Comparison of ENCODE assay signal across 38 cellular contexts in the genomic region with DNA sequence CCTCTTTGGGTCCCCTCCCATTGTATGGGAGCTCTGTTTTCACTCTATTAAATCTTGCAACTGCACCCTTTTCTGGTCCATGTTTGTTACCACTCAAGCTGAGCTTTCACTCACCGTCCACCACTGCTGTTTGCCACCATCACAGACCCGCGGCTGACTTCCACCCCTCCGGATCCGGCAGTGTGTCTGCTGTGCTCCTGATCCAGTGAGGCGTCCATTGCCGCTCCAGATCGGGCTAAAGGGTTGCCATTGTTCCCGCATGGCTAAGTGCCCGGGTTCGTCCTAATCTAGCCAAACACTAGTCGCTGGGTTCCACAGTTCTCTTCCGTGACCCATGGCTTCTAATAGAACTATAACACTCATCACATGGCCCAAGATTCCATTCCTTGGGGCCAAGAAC.
"Had no signal": no experiment of that assay in that cellular context is flagged by ENCODE, and none has a peak within 500 bp of the region (broad histone marks: within the 10 kb centered on the region; RNA-seq: fewer than 3 reads in every experiment).

No MANE protein-coding gene starts in this region.

- H3K9me3 Mint-ChIP-seq: activated naive CD8-positive, alpha-beta T cell treated with anti-CD3 and anti-CD28 coated beads, Interleukin-2, amount 10 ng/mL, durations not matched to agents 7 days and 5 days had no signal

- H3K4me1 ChIP-seq: adrenal gland, ascending aorta, body of pancreas, breast epithelium had no signal

- H3K36me3 Mint-ChIP-seq: activated naive CD4-positive, alpha-beta T cell treated with anti-CD3 and anti-CD28 coated beads, Interleukin-2, amount 10 ng/mL, durations not matched to agents 7 days and 5 days; activated naive CD4-positive, alpha-beta T cell treated with anti-CD3 and anti-CD28 coated beads, Interleukin-2, amount 50 U/mL, for 24 hours; activated naive CD8-positive, alpha-beta T cell; activated naive CD8-positive, alpha-beta T cell treated with anti-CD3 and anti-CD28 coated beads for 36 hours; activated naive CD8-positive, alpha-beta T cell treated with anti-CD3 and anti-CD28 coated beads, Interleukin-2, amount 10 ng/mL, durations not matched to agents 7 days and 5 days; brain had no signal

- H3K4me3 Mint-ChIP-seq: activated naive CD4-positive, alpha-beta T cell treated with anti-CD3 and anti-CD28 coated beads for 36 hours; activated naive CD4-positive, alpha-beta T cell treated with anti-CD3 and anti-CD28 coated beads, Interleukin-2, amount 10 ng/mL, durations not matched to agents 7 days and 5 days; activated naive CD4-positive, alpha-beta T cell treated with anti-CD3 and anti-CD28 coated beads, Interleukin-2, amount 50 U/mL, for 24 hours; activated naive CD8-positive, alpha-beta T cell; activated naive CD8-positive, alpha-beta T cell treated with anti-CD3 and anti-CD28 coated beads for 36 hours; activated naive CD8-positive, alpha-beta T cell treated with anti-CD3 and anti-CD28 coated beads, Interleukin-2, amount 10 ng/mL, durations not matched to agents 7 days and 5 days; activated naive CD8-positive, alpha-beta T cell treated with anti-CD3 and anti-CD28 coated beads, Interleukin-2, amount 50 U/mL, for 24 hours; activated T-cell treated with anti-CD3 and anti-CD28 coated beads, Interleukin-2, amount 50 U/mL, for 24 hours; activated T-cell treated with anti-CD3 and anti-CD28 coated beads, Interleukin-2, amount 50 U/mL, for 4 hours; activated T-cell treated with anti-CD3 and anti-CD28 coated beads, Interleukin-2, amount 50 U/mL, for 72 hours; activated T-helper 1 cell treated with anti-CD3 and anti-CD28 coated beads, Interleukin-12 subunit alpha, Interleukin-12 subunit beta, Interleukin-2, Interleukin-4 antibody, amounts not matched to agents 30 ng/mL and 10 ng/mL and 1 ng/mL, durations not matched to agents 14 hours and 24 hours and 36 hours; activated T-helper 17 cell treated with anti-CD3 and anti-CD28 coated beads, Interleukin-2, amount 50 U/mL, for 72 hours; brain; central memory CD8-positive, alpha-beta T cell had no signal

- DNase-seq: activated effector memory CD4-positive, alpha-beta T cell treated with anti-CD3 and anti-CD28 coated beads, Interleukin-2, amount 50 U/mL, for 16 hours; activated effector memory CD4-positive, alpha-beta T cell treated with Interleukin-2 at 50 U/mL for 16 hours; activated gamma-delta T cell; activated gamma-delta T cell treated with Interleukin-2 at 50 U/mL for 16 hours; activated naive CD4-positive, alpha-beta T cell; activated naive CD4-positive, alpha-beta T cell treated with anti-CD3 and anti-CD28 coated beads for 36 hours; activated naive CD4-positive, alpha-beta T cell treated with anti-CD3 and anti-CD28 coated beads, Interleukin-2, amount 10 ng/mL, durations not matched to agents 7 days and 5 days; activated naive CD4-positive, alpha-beta T cell treated with anti-CD3 and anti-CD28 coated beads, Interleukin-2, amount 50 U/mL, for 16 hours; activated naive CD4-positive, alpha-beta T cell treated with Interleukin-2 at 50 U/mL for 16 hours; activated naive CD8-positive, alpha-beta T cell treated with anti-CD3 and anti-CD28 coated beads for 36 hours; activated naive CD8-positive, alpha-beta T cell treated with anti-CD3 and anti-CD28 coated beads, Interleukin-2, amount 10 ng/mL, durations not matched to agents 7 days and 5 days; activated naive CD8-positive, alpha-beta T cell treated with anti-CD3 and anti-CD28 coated beads, Interleukin-2, amount 50 U/mL, for 24 hours; activated T-cell treated with anti-CD3 and anti-CD28 coated beads for 4 hours; activated T-cell treated with anti-CD3 and anti-CD28 coated beads, Interleukin-2, amount 50 U/mL, for 1 hour; activated T-cell treated with anti-CD3 and anti-CD28 coated beads, Interleukin-2, amount 50 U/mL, for 24 hours; activated T-cell treated with anti-CD3 and anti-CD28 coated beads, Interleukin-2, amount 50 U/mL, for 4 hours; activated T-cell treated with anti-CD3 and anti-CD28 coated beads, Interleukin-2, amount 50 U/mL, for 48 hours; activated T-cell treated with anti-CD3 and anti-CD28 coated beads, Interleukin-2, amount 50 U/mL, for 72 hours; adrenal gland; amniotic stem cell; amygdala; anterior cingulate cortex; aorta; body of pancreas; brain microvascular endothelial cell; central memory CD4-positive, alpha-beta T cell; cerebellar nuclear complex had no signal

- H3K4me3 ChIP-seq: adrenal gland, ascending aorta, body of pancreas, breast epithelium, cardiac muscle cell had no signal

- H3K27ac Mint-ChIP-seq: activated naive CD4-positive, alpha-beta T cell treated with anti-CD3 and anti-CD28 coated beads for 36 hours; activated naive CD4-positive, alpha-beta T cell treated with anti-CD3 and anti-CD28 coated beads, Interleukin-2, amount 10 ng/mL, durations not matched to agents 7 days and 5 days; activated naive CD4-positive, alpha-beta T cell treated with anti-CD3 and anti-CD28 coated beads, Interleukin-2, amount 50 U/mL, for 24 hours; activated naive CD4-positive, alpha-beta T cell treated with anti-CD3 and anti-CD28 coated beads, Interleukin-2, amount 50 U/mL, for 72 hours; activated naive CD8-positive, alpha-beta T cell; activated naive CD8-positive, alpha-beta T cell treated with anti-CD3 and anti-CD28 coated beads for 36 hours; activated naive CD8-positive, alpha-beta T cell treated with anti-CD3 and anti-CD28 coated beads, Interleukin-2, amount 10 ng/mL, durations not matched to agents 7 days and 5 days; activated naive CD8-positive, alpha-beta T cell treated with anti-CD3 and anti-CD28 coated beads, Interleukin-2, amount 50 U/mL, for 24 hours; activated T-cell treated with anti-CD3 and anti-CD28 coated beads, Interleukin-2, amount 50 U/mL, for 24 hours; activated T-cell treated with anti-CD3 and anti-CD28 coated beads, Interleukin-2, amount 50 U/mL, for 72 hours; activated T-helper 1 cell treated with anti-CD3 and anti-CD28 coated beads, Interleukin-12 subunit alpha, Interleukin-12 subunit beta, Interleukin-2, Interleukin-4 antibody, amounts not matched to agents 30 ng/mL and 10 ng/mL and 1 ng/mL, durations not matched to agents 14 hours and 24 hours and 36 hours; activated T-helper 17 cell treated with anti-CD3 and anti-CD28 coated beads, Interleukin-2, amount 50 U/mL, for 72 hours; activated T-helper 2 cell treated with anti-CD3 and anti-CD28 coated beads, Interferon-gamma antibody, Interleukin-2, Interleukin-4, amounts not matched to agents 10 μg/mL and 5 μg/mL and 100 μg/mL, durations not matched to agents 14 hours and 24 hours and 36 hours; brain had no signal

- H3K27ac ChIP-seq: adrenal gland, ascending aorta, body of pancreas, brain microvascular endothelial cell, breast epithelium, cardiac muscle cell had no signal

- H3K27me3 ChIP-seq: adrenal gland, ascending aorta, body of pancreas, brain microvascular endothelial cell, breast epithelium, cardiac muscle cell had no signal

- H3K4me1 Mint-ChIP-seq: activated naive CD4-positive, alpha-beta T cell treated with anti-CD3 and anti-CD28 coated beads, Interleukin-2, amount 10 ng/mL, durations not matched to agents 7 days and 5 days; activated naive CD4-positive, alpha-beta T cell treated with anti-CD3 and anti-CD28 coated beads, Interleukin-2, amount 50 U/mL, for 24 hours; activated naive CD8-positive, alpha-beta T cell treated with anti-CD3 and anti-CD28 coated beads for 36 hours; activated naive CD8-positive, alpha-beta T cell treated with anti-CD3 and anti-CD28 coated beads, Interleukin-2, amount 10 ng/mL, durations not matched to agents 7 days and 5 days; activated naive CD8-positive, alpha-beta T cell treated with anti-CD3 and anti-CD28 coated beads, Interleukin-2, amount 50 U/mL, for 24 hours; activated T-helper 17 cell treated with anti-CD3 and anti-CD28 coated beads, Interleukin-2, amount 50 U/mL, for 72 hours; central memory CD8-positive, alpha-beta T cell had no signal

- ATAC-seq: activated naive CD4-positive, alpha-beta T cell treated with anti-CD3 and anti-CD28 coated beads, Interleukin-2, amount 50 U/mL, for 72 hours; activated naive CD8-positive, alpha-beta T cell treated with anti-CD3 and anti-CD28 coated beads, Interleukin-2, amount 50 U/mL, for 24 hours; activated T-cell treated with anti-CD3 and anti-CD28 coated beads, Interleukin-2, amount 50 U/mL, for 4 hours; activated T-cell treated with anti-CD3 and anti-CD28 coated beads, Interleukin-2, amount 50 U/mL, for 72 hours; activated T-helper 17 cell treated with anti-CD3 and anti-CD28 coated beads, Interleukin-2, amount 50 U/mL, for 72 hours; body of pancreas had no signal

- H3K9me3 ChIP-seq: adrenal gland, ascending aorta, body of pancreas had no signal

- H3K27me3 Mint-ChIP-seq: activated naive CD4-positive, alpha-beta T cell treated with anti-CD3 and anti-CD28 coated beads, Interleukin-2, amount 10 ng/mL, durations not matched to agents 7 days and 5 days; activated naive CD8-positive, alpha-beta T cell; activated naive CD8-positive, alpha-beta T cell treated with anti-CD3 and anti-CD28 coated beads for 36 hours; activated naive CD8-positive, alpha-beta T cell treated with anti-CD3 and anti-CD28 coated beads, Interleukin-2, amount 10 ng/mL, durations not matched to agents 7 days and 5 days; activated naive CD8-positive, alpha-beta T cell treated with anti-CD3 and anti-CD28 coated beads, Interleukin-2, amount 50 U/mL, for 24 hours; activated T-cell treated with anti-CD3 and anti-CD28 coated beads, Interleukin-2, amount 50 U/mL, for 24 hours; activated T-helper 17 cell treated with anti-CD3 and anti-CD28 coated beads, Interleukin-2, amount 50 U/mL, for 72 hours; central memory CD8-positive, alpha-beta T cell had no signal

- H3K36me3 ChIP-seq: adrenal gland, ascending aorta, brain microvascular endothelial cell, breast epithelium, cardiac muscle cell had no signal
